1 cellular context compared by ENCODE assay signal in the genomic region with DNA sequence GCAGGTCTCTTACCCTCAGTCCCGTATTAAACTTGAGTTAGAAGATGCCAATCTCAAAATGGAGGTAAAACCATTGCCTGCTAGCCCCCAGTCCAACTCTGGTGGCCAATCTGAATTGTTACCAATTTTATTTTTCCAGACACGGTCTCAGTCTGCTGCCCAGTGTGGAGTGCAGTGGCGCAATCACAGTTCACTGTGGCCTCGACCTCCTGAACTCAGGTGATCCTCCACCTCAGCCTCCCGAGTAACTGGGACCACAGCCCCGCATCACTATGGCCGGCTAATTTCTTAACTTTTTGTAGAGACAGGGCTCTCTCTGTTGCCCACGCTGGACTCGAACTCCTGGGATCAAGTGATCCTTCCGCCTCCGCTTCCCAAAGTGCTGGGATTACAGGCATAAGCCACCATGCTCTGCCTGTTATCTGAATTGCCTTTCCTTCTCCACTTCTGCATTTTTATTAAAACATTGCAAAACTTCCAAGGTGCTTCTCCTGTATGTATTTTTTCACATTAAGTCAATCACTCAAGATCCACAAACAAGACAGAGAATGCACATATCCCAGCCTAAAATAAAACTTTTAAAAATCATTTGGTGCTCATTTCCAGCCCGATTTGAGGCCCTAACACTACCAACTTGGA.
TF ChIP-seq lines count a peak whose summit lies in the region.

No MANE protein-coding gene starts in this region.

TF ChIP-seq in IMR-90, 13 proteins besides CTCF, POLR2A, EP300 and RAD21 (continued from another document):
- TF ChIP-seq RCOR1 (IDR thresholded peaks at IDR 0.05; ENCODE audit: insufficient replicate concordance, low read length) (no peak), RFX5 (IDR thresholded peaks at IDR 0.05; ENCODE audit: low read depth, low read length) (no peak), MAFK (IDR thresholded peaks at IDR 0.05; ENCODE audit: low read depth, low read length) (no peak), BHLHE40 (IDR thresholded peaks at IDR 0.05; ENCODE audit: low read depth, low read length) (no peak), MAZ (IDR thresholded peaks at IDR 0.05; ENCODE audit: borderline replicate concordance, low read depth, low read length) (no peak), USF2 (IDR thresholded peaks at IDR 0.05; ENCODE audit: low read depth, low read length) (no peak), MXI1 (IDR thresholded peaks at IDR 0.05; ENCODE audit: borderline replicate concordance, low read depth, low read length) (no peak), SMC3 (IDR thresholded peaks at IDR 0.05; ENCODE audit: low read depth, low read length) (no peak), NFE2L2 (IDR thresholded peaks at IDR 0.05; ENCODE audit: low read depth, low read length) (no peak), CHD1 (IDR thresholded peaks at IDR 0.05; ENCODE audit: low read depth, low read length) (no peak), FOS (IDR thresholded peaks at IDR 0.05; ENCODE audit: low read depth, low read length) (no peak)
- TF ChIP-seq, protein P1, sequence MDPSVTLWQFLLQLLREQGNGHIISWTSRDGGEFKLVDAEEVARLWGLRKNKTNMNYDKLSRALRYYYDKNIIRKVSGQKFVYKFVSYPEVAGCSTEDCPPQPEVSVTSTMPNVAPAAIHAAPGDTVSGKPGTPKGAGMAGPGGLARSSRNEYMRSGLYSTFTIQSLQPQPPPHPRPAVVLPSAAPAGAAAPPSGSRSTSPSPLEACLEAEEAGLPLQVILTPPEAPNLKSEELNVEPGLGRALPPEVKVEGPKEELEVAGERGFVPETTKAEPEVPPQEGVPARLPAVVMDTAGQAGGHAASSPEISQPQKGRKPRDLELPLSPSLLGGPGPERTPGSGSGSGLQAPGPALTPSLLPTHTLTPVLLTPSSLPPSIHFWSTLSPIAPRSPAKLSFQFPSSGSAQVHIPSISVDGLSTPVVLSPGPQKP (IDR thresholded peaks at IDR 0.05; ENCODE audit: borderline replicate concordance, low read depth, low read length) = no peak
TF ChIP-seq in IMR-90: peak in this region for 0.
